16 cellular contexts compared by ENCODE assay signal in the genomic region with DNA sequence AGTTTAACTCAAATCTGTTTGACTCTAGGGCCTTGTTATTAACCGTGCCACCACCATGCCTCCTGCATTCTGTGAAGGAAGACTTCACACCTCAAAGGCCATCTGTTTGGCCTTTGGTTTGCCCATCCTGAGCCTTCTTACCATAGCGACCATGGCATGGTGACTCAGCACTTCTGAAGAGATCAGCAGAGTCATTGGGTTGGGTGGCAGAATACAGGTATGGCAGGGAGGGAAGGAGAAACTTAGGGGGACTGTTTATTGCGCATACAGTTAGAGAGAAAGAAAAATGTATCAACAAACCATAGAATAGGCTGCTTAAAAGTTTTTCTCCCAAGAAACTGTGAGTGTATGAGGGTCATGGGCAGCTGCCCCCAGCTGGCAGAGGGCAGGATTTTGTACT. TPM values are rescaled to one million over a fixed set of nuclear protein-coding genes. Genes with fewer than 3 reads are reported as not detected.
DNase-seq lines count a peak whose midpoint lies in the region; ATAC-seq, FAIRE-seq and TF ChIP-seq lines count a peak whose summit lies in the region.
"Had no signal": no experiment of that assay in that cellular context is flagged by ENCODE, and none has a peak within 500 bp of the region (broad histone marks: within the 10 kb centered on the region; RNA-seq: fewer than 3 reads in every experiment).

No MANE protein-coding gene starts in this region.

- no peak overlapping the region for H3K9ac ChIP-seq in astrocyte (ENCODE audit: low read length)

- no peak overlapping the region for H2AFZ ChIP-seq in astrocyte (ENCODE audit: low read depth, low read length)

- FAIRE-seq in astrocyte (lab: Jason Lieb, UNC), result no peak

- no peaks in the 10 kb centered on the region for H3K36me3 ChIP-seq in astrocyte (ENCODE audit: insufficient read depth, low read length)
- H3K36me3 ChIP-seq: gastroesophageal sphincter, suprapubic skin had no signal

- peaks cover 74% of the 10 kb centered on the region for H3K36me3 Mint-ChIP-seq in activated naive CD4-positive, alpha-beta T cell treated with anti-CD3 and anti-CD28 coated beads, Interleukin-2, amount 50 U/mL, for 24 hours
- peaks cover 2% of the 10 kb centered on the region for H3K36me3 Mint-ChIP-seq in astrocyte (ENCODE audit: low read depth, unreplicated experiment)
- H3K36me3 Mint-ChIP-seq in stimulated activated naive CD8-positive, alpha-beta T cell treated with anti-CD3 and anti-CD28 coated beads, Interleukin-15, Interleukin-2, amounts not matched to agents 100 ng/mL and 50 ng/mL, for 24 hours (ENCODE audit: low read depth), result peaks cover 94% of the 10 kb centered on the region

- no peak for DNase-seq in activated naive CD4-positive, alpha-beta T cell (lab: John Stamatoyannopoulos, UW)
- DNase-seq in RPMI7951 (ENCODE audit: low read depth) (peak; percentile 20), astrocyte (ENCODE audit: low read depth) (no peak)
- DNase-seq: AML-193, DMS79, naive B cell, SIG-M5 had no signal

- H3K79me2 ChIP-seq in astrocyte (ENCODE audit: insufficient read depth, low read length), result peaks cover 3% of the 10 kb centered on the region

- H3K4me3 ChIP-seq in astrocyte (ENCODE audit: insufficient read depth, low read depth, low read length), result no peak overlapping the region
- H3K4me3 ChIP-seq: gastroesophageal sphincter, suprapubic skin had no signal

- H3K4me1 Mint-ChIP-seq in activated naive CD4-positive, alpha-beta T cell treated with anti-CD3 and anti-CD28 coated beads, Interleukin-2, amount 50 U/mL, for 24 hours, result peaks cover 94% of the 10 kb centered on the region
- peaks cover 29% of the 10 kb centered on the region for H3K4me1 Mint-ChIP-seq in astrocyte (ENCODE audit: low read depth, unreplicated experiment)
- peaks cover 100% of the 10 kb centered on the region for H3K4me1 Mint-ChIP-seq in stimulated activated naive CD8-positive, alpha-beta T cell treated with anti-CD3 and anti-CD28 coated beads, Interleukin-15, Interleukin-2, amounts not matched to agents 100 ng/mL and 50 ng/mL, for 24 hours (ENCODE audit: low read depth)

- peak overlapping the region; percentile 94 for H3K27ac Mint-ChIP-seq in activated naive CD4-positive, alpha-beta T cell treated with anti-CD3 and anti-CD28 coated beads, Interleukin-2, amount 50 U/mL, for 24 hours
- peak overlapping the region; percentile 47 for H3K27ac Mint-ChIP-seq in astrocyte (ENCODE audit: unreplicated experiment)
- peak overlapping the region; percentile 98 for H3K27ac Mint-ChIP-seq in stimulated activated naive CD8-positive, alpha-beta T cell treated with anti-CD3 and anti-CD28 coated beads, Interleukin-15, Interleukin-2, amounts not matched to agents 100 ng/mL and 50 ng/mL, for 24 hours

- H3K9me3 Mint-ChIP-seq in activated naive CD4-positive, alpha-beta T cell treated with anti-CD3 and anti-CD28 coated beads, Interleukin-2, amount 50 U/mL, for 24 hours, result no peaks in the 10 kb centered on the region
- no peaks in the 10 kb centered on the region for H3K9me3 Mint-ChIP-seq in astrocyte (ENCODE audit: unreplicated experiment)
- H3K9me3 Mint-ChIP-seq in stimulated activated naive CD8-positive, alpha-beta T cell treated with anti-CD3 and anti-CD28 coated beads, Interleukin-15, Interleukin-2, amounts not matched to agents 100 ng/mL and 50 ng/mL, for 24 hours, result no peaks in the 10 kb centered on the region
- H3K9me3 Mint-ChIP-seq: naive B cell had no signal

- no peaks in the 10 kb centered on the region for H3K9me3 ChIP-seq in astrocyte (ENCODE audit: insufficient read depth, low read depth, low read length)
- H3K9me3 ChIP-seq: gastroesophageal sphincter, suprapubic skin had no signal

- no peaks in the 10 kb centered on the region for H4K20me1 ChIP-seq in astrocyte (ENCODE audit: insufficient read depth, low read length)

- H3K4me1 ChIP-seq in astrocyte (ENCODE audit: insufficient read depth, low read length), result peaks cover 15% of the 10 kb centered on the region

- TF ChIP-seq CTCF in astrocyte (IDR thresholded peaks at IDR 0.05; ENCODE audit: insufficient read depth, low read depth, low read length), result no peak

- no peak overlapping the region for H3K27ac ChIP-seq in astrocyte (ENCODE audit: low read depth, low read length)
- H3K27ac ChIP-seq: epithelial cell of prostate, gastroesophageal sphincter, HL-60, suprapubic skin had no signal

- no peak for ATAC-seq in HG02623 (IDR thresholded peaks at IDR 0.05; ENCODE audit: unreplicated experiment)
- ATAC-seq in GM18873 (IDR thresholded peaks at IDR 0.05; ENCODE audit: low FRiP score, unreplicated experiment), result no peak
- ATAC-seq in GM19023 (IDR thresholded peaks at IDR 0.05; ENCODE audit: unreplicated experiment), result no peak
- ATAC-seq: gastroesophageal sphincter had no signal

- no peak overlapping the region for H3K4me2 ChIP-seq in astrocyte (ENCODE audit: low read length)

- peak overlapping the region; percentile 88 for H3K4me3 Mint-ChIP-seq in activated naive CD4-positive, alpha-beta T cell treated with anti-CD3 and anti-CD28 coated beads, Interleukin-2, amount 50 U/mL, for 24 hours
- H3K4me3 Mint-ChIP-seq in astrocyte (ENCODE audit: unreplicated experiment), result no peak overlapping the region
- peak overlapping the region; percentile 83 for H3K4me3 Mint-ChIP-seq in stimulated activated naive CD8-positive, alpha-beta T cell treated with anti-CD3 and anti-CD28 coated beads, Interleukin-15, Interleukin-2, amounts not matched to agents 100 ng/mL and 50 ng/mL, for 24 hours
- H3K4me3 Mint-ChIP-seq: naive B cell had no signal

- H3K27me3 ChIP-seq in astrocyte (ENCODE audit: insufficient read depth, low read length), result no peaks in the 10 kb centered on the region
- H3K27me3 ChIP-seq: gastroesophageal sphincter, suprapubic skin had no signal

- H3K27me3 Mint-ChIP-seq in activated naive CD4-positive, alpha-beta T cell treated with anti-CD3 and anti-CD28 coated beads, Interleukin-2, amount 50 U/mL, for 24 hours, result no peaks in the 10 kb centered on the region
- H3K27me3 Mint-ChIP-seq in astrocyte (ENCODE audit: low read depth, unreplicated experiment), result peaks cover 4% of the 10 kb centered on the region
- no peaks in the 10 kb centered on the region for H3K27me3 Mint-ChIP-seq in stimulated activated naive CD8-positive, alpha-beta T cell treated with anti-CD3 and anti-CD28 coated beads, Interleukin-15, Interleukin-2, amounts not matched to agents 100 ng/mL and 50 ng/mL, for 24 hours
- H3K27me3 Mint-ChIP-seq: naive B cell had no signal

RNA-seq across cellular contexts. Expression of gene DAD1, which starts 49.2 kb away (rescaled TPM):
- 486 and 521 TPM in 2 replicates for total RNA-seq in RPMI7951 (2014; rRNA removed; shearing (Covaris generic))
- total RNA-seq in astrocyte, result 302 and 319 TPM in 2 replicates

RNA-seq across cellular contexts. Expression of gene ABHD4, which starts 58.3 kb away (rescaled TPM):
- total RNA-seq in RPMI7951 (2014; rRNA removed; shearing (Covaris generic)), result 15.5 and 16.1 TPM in 2 replicates
- 46.9 and 52.4 TPM in 2 replicates for total RNA-seq in astrocyte

Comparison
In these comparisons a context has a peak if more than half of its experiments do, and no peak if none do; other contexts are left out.
1. H3K27ac Mint-ChIP-seq: peak in every context shown above with its lines; median percentile 98 in stimulated activated naive CD8-positive, alpha-beta T cell treated with anti-CD3 and anti-CD28 coated beads, Interleukin-15, Interleukin-2, amounts not matched to agents 100 ng/mL and 50 ng/mL, for 24 hours; 94 in activated naive CD4-positive, alpha-beta T cell treated with anti-CD3 and anti-CD28 coated beads, Interleukin-2, amount 50 U/mL, for 24 hours; 47 in astrocyte.